In the genomic region with DNA sequence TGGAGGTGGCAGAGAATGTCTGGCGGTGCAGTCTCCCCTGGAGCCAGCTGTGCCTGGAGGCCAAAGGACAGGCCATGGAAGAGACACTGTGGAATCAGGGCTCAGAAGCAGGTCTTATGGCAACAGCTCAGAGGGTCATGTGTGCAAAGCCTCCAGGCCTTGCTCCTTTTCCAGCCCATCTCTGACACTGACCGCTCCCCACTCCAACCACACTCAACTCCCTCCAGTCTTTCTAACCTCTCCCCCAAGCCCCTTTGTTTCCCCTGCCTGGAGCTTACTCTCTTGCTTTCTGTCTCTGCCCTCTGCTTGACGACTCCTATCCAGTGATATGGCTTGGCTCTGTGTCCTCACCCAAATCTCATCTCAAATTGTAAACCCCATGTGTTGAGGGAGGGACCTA, we compare ENCODE assay signal across 23 cellular contexts. TPM values are rescaled to one million over a fixed set of nuclear protein-coding genes. Genes with fewer than 3 reads are reported as not detected.
DNase-seq lines count a peak whose midpoint lies in the region; ATAC-seq and TF ChIP-seq lines count a peak whose summit lies in the region.
"Had no signal": no experiment of that assay in that cellular context is flagged by ENCODE, and none has a peak within 500 bp of the region (broad histone marks: within the 10 kb centered on the region; RNA-seq: fewer than 3 reads in every experiment).

No MANE protein-coding gene starts in this region.

- no peak overlapping the region for H3K9ac ChIP-seq in endodermal cell (ENCODE audit: extremely low read depth, low read length, poor library complexity, severe bottlenecking)

- H3K4me3 ChIP-seq in endodermal cell (ENCODE audit: low read length): no peak overlapping the region
- H3K4me3 ChIP-seq: A549, HAP-1 had no signal

- H3K9me3 ChIP-seq in endodermal cell (ENCODE audit: control insufficient read depth, low read length): no peaks in the 10 kb centered on the region
- H3K9me3 ChIP-seq: A549, BE2C, Caco-2, HAP-1 had no signal

- no peaks in the 10 kb centered on the region for H3K4me1 Mint-ChIP-seq in activated naive CD4-positive, alpha-beta T cell treated with anti-CD3 and anti-CD28 coated beads, Interleukin-2, amount 10 ng/mL, durations not matched to agents 7 days and 5 days
- H3K4me1 Mint-ChIP-seq in endodermal cell: peaks cover 17% of the 10 kb centered on the region
- H3K4me1 Mint-ChIP-seq: CD4-positive, CD25-positive, alpha-beta regulatory T cell had no signal

- H3K27me3 Mint-ChIP-seq in activated naive CD4-positive, alpha-beta T cell treated with anti-CD3 and anti-CD28 coated beads, Interleukin-2, amount 10 ng/mL, durations not matched to agents 7 days and 5 days: no peaks in the 10 kb centered on the region
- peaks cover 4% of the 10 kb centered on the region for H3K27me3 Mint-ChIP-seq in endodermal cell (ENCODE audit: insufficient read depth)

- CTCF ChIA-PET in activated naive CD4-positive, alpha-beta T cell treated with anti-CD3 and anti-CD28 coated beads, Interleukin-2, amount 10 ng/mL, durations not matched to agents 7 days and 5 days (lab: Charles Lee): no interaction called here

- H3K9me3 Mint-ChIP-seq in activated naive CD4-positive, alpha-beta T cell treated with anti-CD3 and anti-CD28 coated beads, Interleukin-2, amount 10 ng/mL, durations not matched to agents 7 days and 5 days: peaks cover 4% of the 10 kb centered on the region
- H3K9me3 Mint-ChIP-seq in endodermal cell: no peaks in the 10 kb centered on the region
- H3K9me3 Mint-ChIP-seq: CD8-positive, alpha-beta T cell had no signal

- H3K4me3 Mint-ChIP-seq in activated naive CD4-positive, alpha-beta T cell treated with anti-CD3 and anti-CD28 coated beads, Interleukin-2, amount 10 ng/mL, durations not matched to agents 7 days and 5 days: no peak overlapping the region
- H3K4me3 Mint-ChIP-seq in endodermal cell: no peak overlapping the region
- H3K4me3 Mint-ChIP-seq: CD4-positive, CD25-positive, alpha-beta regulatory T cell; CD8-positive, alpha-beta T cell; HFFc6 had no signal

- H3K27ac Mint-ChIP-seq in activated naive CD4-positive, alpha-beta T cell treated with anti-CD3 and anti-CD28 coated beads, Interleukin-2, amount 10 ng/mL, durations not matched to agents 7 days and 5 days: peak overlapping the region; percentile 9
- no peak overlapping the region for H3K27ac Mint-ChIP-seq in endodermal cell
- H3K27ac Mint-ChIP-seq: CD8-positive, alpha-beta T cell; HFFc6 had no signal

- no peak overlapping the region for H3K27ac ChIP-seq in endodermal cell (ENCODE audit: low read depth, low read length)
- H3K27ac ChIP-seq: A549, C4-2B had no signal

- ATAC-seq in GM19452 (IDR thresholded peaks at IDR 0.05; ENCODE audit: unreplicated experiment): no peak
- ATAC-seq: A549; CD8-positive, alpha-beta T cell had no signal

- intact Hi-C loops in posterior vena cava (cut with DNase I): no loop called here

- no peak for TF ChIP-seq CTCF in endodermal cell (conservative IDR thresholded peaks at IDR 0.05)

- WGBS in endodermal cell (ENCODE audit: insufficient coverage in 1 of 2, insufficient read length in 1 of 2), 2 experiments: 89 to 100% methylated on average over 2 to 3 of the region's 3 CpGs

- no peaks in the 10 kb centered on the region for H3K36me3 ChIP-seq in endodermal cell (ENCODE audit: control insufficient read depth, insufficient read depth, low read length)
- H3K36me3 ChIP-seq: BE2C, HAP-1 had no signal

- no peaks in the 10 kb centered on the region for H3K4me1 ChIP-seq in endodermal cell (ENCODE audit: control insufficient read depth, insufficient read depth, low read length)
- H3K4me1 ChIP-seq: A549, Caco-2, HAP-1 had no signal

- H3K27me3 ChIP-seq in endodermal cell (ENCODE audit: control insufficient read depth, insufficient read depth, low read length, poor library complexity, severe bottlenecking): no peaks in the 10 kb centered on the region
- H3K27me3 ChIP-seq: BE2C had no signal

- DNase-seq in activated naive CD4-positive, alpha-beta T cell treated with anti-CD3 and anti-CD28 coated beads, Interleukin-2, amount 10 ng/mL, durations not matched to agents 7 days and 5 days: no peak
- no peak for DNase-seq in activated naive CD4-positive, alpha-beta T cell treated with anti-CD3 and anti-CD28 coated beads, Interleukin-2, amount 50 U/mL, for 16 hours
- DNase-seq in endodermal cell (peak; percentile 18), mesenteric fat pad (ENCODE audit: low spot score) (peak; percentile 60), posterior vena cava (ENCODE audit: low spot score) (no peak), NCI-H146 treated with DMSO at 0.1 percent for 48 hours (lab: John Stamatoyannopoulos, UW; ENCODE audit: unreplicated experiment) (no peak)
- DNase-seq: 8988T; ACHN; AML-193; BE2C; Caco-2; CD4-positive, CD25-positive, alpha-beta regulatory T cell; CD8-positive, alpha-beta T cell; DMS153; DMS79 treated with DMSO at 0.1 percent for 48 hours; GF-D8; GOT3; HFFc6 had no signal

- no peaks in the 10 kb centered on the region for H3K36me3 Mint-ChIP-seq in activated naive CD4-positive, alpha-beta T cell treated with anti-CD3 and anti-CD28 coated beads, Interleukin-2, amount 10 ng/mL, durations not matched to agents 7 days and 5 days
- H3K36me3 Mint-ChIP-seq in endodermal cell (ENCODE audit: low read depth): no peaks in the 10 kb centered on the region
- H3K36me3 Mint-ChIP-seq: CD4-positive, CD25-positive, alpha-beta regulatory T cell; CD8-positive, alpha-beta T cell had no signal

RNA-seq across cellular contexts. Expression of gene CRMP1, which starts 34.2 kb away (rescaled TPM):
- total RNA-seq in endodermal cell: 10 to 100 TPM; 40.0 to 64.9 TPM
- polyA plus RNA-seq in endodermal cell (2013, experiment 1 of 2): 137 TPM
- 115 TPM for polyA plus RNA-seq in endodermal cell (2013, experiment 2 of 2)
- total RNA-seq in mesenteric fat pad: 0.16 TPM
- 1 to 10 TPM in 1 of 2 donors, under 1 TPM in 1; 0.81 to 2.0 TPM for total RNA-seq in posterior vena cava
- total RNA-seq: Caco-2; CD4-positive, CD25-positive, alpha-beta regulatory T cell; CD8-positive, alpha-beta T cell; G401; HFFc6 had no signal
- polyA plus RNA-seq: CD4-positive, CD25-positive, alpha-beta regulatory T cell had no signal

Comparison
In these comparisons a context has a peak if more than half of its experiments do, and no peak if none do; other contexts are left out.
1. DNase-seq: peak in endodermal cell (single experiment) and mesenteric fat pad (single experiment); none in activated naive CD4-positive, alpha-beta T cell treated with anti-CD3 and anti-CD28 coated beads, Interleukin-2, amount 10 ng/mL, durations not matched to agents 7 days and 5 days (single experiment), activated naive CD4-positive, alpha-beta T cell treated with anti-CD3 and anti-CD28 coated beads, Interleukin-2, amount 50 U/mL, for 16 hours (single experiment), posterior vena cava (single experiment) and NCI-H146 treated with DMSO at 0.1 percent for 48 hours (single experiment).
2. RNA of gene CRMP1, which starts 34.2 kb away (total RNA-seq): 40.0 to 64.9 TPM in endodermal cell; 0.81 to 2.0 TPM in posterior vena cava and 0.16 TPM in mesenteric fat pad (single experiment); every median in the first group is over 10 times any median in the second.